Comparison of ENCODE assay signal across 12 cellular contexts in genomic region chr11:116791813-116792143, GRCh38. TPM values are rescaled to one million over a fixed set of nuclear protein-coding genes. Genes with fewer than 3 reads are reported as not detected.
DNase-seq lines count a peak whose midpoint lies in the region; ATAC-seq and TF ChIP-seq lines count a peak whose summit lies in the region.
"Had no signal": no experiment of that assay in that cellular context is flagged by ENCODE, and none has a peak within 500 bp of the region (broad histone marks: within the 10 kb centered on the region; RNA-seq: fewer than 3 reads in every experiment).

APOA5 (minus strand) TSS chr11:116791879; CDS start chr11:116791860, 19 bp downstream.

- no peaks in the 10 kb centered on the region for H3K9me3 Mint-ChIP-seq in activated naive CD8-positive, alpha-beta T cell treated with anti-CD3 and anti-CD28 coated beads, Interleukin-2, amount 10 ng/mL, durations not matched to agents 7 days and 5 days
- no peaks in the 10 kb centered on the region for H3K9me3 Mint-ChIP-seq in activated naive CD8-positive, alpha-beta T cell treated with anti-CD3 and anti-CD28 coated beads for 36 hours
- no peaks in the 10 kb centered on the region for H3K9me3 Mint-ChIP-seq in MCF 10A (ENCODE audit: unreplicated experiment)
- H3K9me3 Mint-ChIP-seq: natural killer cell had no signal

- H4K8ac ChIP-seq in mesenchymal stem cell (ENCODE audit: low read length), result peak within 1 kb of the TSS; percentile 62

- H2BK15ac ChIP-seq in mesenchymal stem cell (ENCODE audit: low read depth, poor library complexity, severe bottlenecking), result no peak within 1 kb of the TSS

- H3K4me1 ChIP-seq in mesenchymal stem cell (ENCODE audit: control insufficient read depth, insufficient read depth, low read depth, low read length) (peaks cover 15% of the 10 kb centered on the region), esophagus squamous epithelium (peaks cover 10 to 24% (median 14%) of the 10 kb centered on the region in 3 donors)

- H3K9ac ChIP-seq in mesenchymal stem cell (ENCODE audit: low read length), result peak within 1 kb of the TSS; percentile 33

- H3K36me3 ChIP-seq in mesenchymal stem cell (ENCODE audit: control insufficient read depth in 1 of 2, insufficient read depth in 2 of 2, low read depth in 1 of 2, low read length in 2 of 2) (peaks cover 0 to under 1% of the 10 kb centered on the region in 2 experiments), esophagus squamous epithelium (no peaks in the 10 kb centered on the region)

- CTCF ChIA-PET in MCF 10A (lab: Yijun Ruan, JAX), result interaction anchor here (0.5 to 9.7 kb wide), 6 partner anchors 8 to 439 kb away, joined by 3 to 124 read pairs (median 3); partner anchors contain the start of genes APOA1 and APOA4

- no peak within 1 kb of the TSS for H3K23ac ChIP-seq in mesenchymal stem cell (ENCODE audit: low read length in 2 of 2)

- peaks cover 3% of the 10 kb centered on the region for H3K79me1 ChIP-seq in mesenchymal stem cell (replicated peaks; ENCODE audit: low read length, poor library complexity, severe bottlenecking)

- H3K27ac ChIP-seq in mesenchymal stem cell (ENCODE audit: low read length, poor library complexity, severe bottlenecking), result no peak within 1 kb of the TSS
- no peak within 1 kb of the TSS for H3K27ac ChIP-seq in esophagus squamous epithelium
- H3K27ac ChIP-seq: upper lobe of left lung had no signal

- no peak within 1 kb of the TSS for H3K4me3 ChIP-seq in mesenchymal stem cell (ENCODE audit: insufficient read depth in 1 of 2, low read depth in 1 of 2, low read length in 2 of 2)
- peak within 1 kb of the TSS in 1 of 4 donors; percentile 43 for H3K4me3 ChIP-seq in esophagus squamous epithelium

- POLR2A ChIA-PET in activated naive CD8-positive, alpha-beta T cell treated with anti-CD3 and anti-CD28 coated beads, Interleukin-2, amount 10 ng/mL, durations not matched to agents 7 days and 5 days (lab: Charles Lee), result interaction anchor here (0.8 to 8.0 kb wide), 2 partner anchors 43 to 536 kb away, joined by 3 to 79 read pairs; partner anchors contain the start of gene CEP164
- POLR2A ChIA-PET in MCF 10A (lab: Yijun Ruan, JAX), result no interaction called here

- H3K27me3 ChIP-seq in mesenchymal stem cell (ENCODE audit: control insufficient read depth in 1 of 2, insufficient read depth in 1 of 2, low read length in 2 of 2), result no peaks in the 10 kb centered on the region
- peaks cover 0 to 11% (median 0%) of the 10 kb centered on the region in 4 donors for H3K27me3 ChIP-seq in esophagus squamous epithelium
- H3K27me3 ChIP-seq: upper lobe of left lung had no signal

- H2AK5ac ChIP-seq in mesenchymal stem cell (ENCODE audit: low read length, severe bottlenecking), result peak within 1 kb of the TSS; percentile 6

- TF ChIP-seq CTCF in MCF 10A (IDR thresholded peaks at IDR 0.05; ENCODE audit: unreplicated experiment) (no peak), esophagus squamous epithelium (IDR thresholded peaks at IDR 0.05) (no peak)

- peaks cover 18% of the 10 kb centered on the region for H3K4me1 Mint-ChIP-seq in activated naive CD8-positive, alpha-beta T cell treated with anti-CD3 and anti-CD28 coated beads, Interleukin-2, amount 10 ng/mL, durations not matched to agents 7 days and 5 days
- H3K4me1 Mint-ChIP-seq in activated naive CD8-positive, alpha-beta T cell treated with anti-CD3 and anti-CD28 coated beads for 36 hours, result peaks cover 17% of the 10 kb centered on the region
- H3K4me1 Mint-ChIP-seq in MCF 10A (ENCODE audit: insufficient read depth, unreplicated experiment), result peaks cover 36% of the 10 kb centered on the region

- no peak within 1 kb of the TSS for H2BK5ac ChIP-seq in mesenchymal stem cell (ENCODE audit: low read depth, low read length, poor library complexity, severe bottlenecking)

- no peak within 1 kb of the TSS for H3K18ac ChIP-seq in mesenchymal stem cell (ENCODE audit: low read depth in 1 of 2, low read length in 2 of 2)

- intact Hi-C loops in MCF 10A (cut with micrococcal nuclease), result loop anchor here (1.0 to 5.0 kb wide), 2 partner anchors 45 to 436 kb away; no protein-coding TSS in a partner anchor
- intact Hi-C loops in esophagus squamous epithelium (cut with DNase I), result no loop called here

- H4K91ac ChIP-seq in mesenchymal stem cell (ENCODE audit: low read length), result peak within 1 kb of the TSS; percentile 41

- peak within 1 kb of the TSS in 1 of 2 experiments; percentile 17 for H3K4ac ChIP-seq in mesenchymal stem cell (ENCODE audit: low read depth in 1 of 2, low read length in 2 of 2)

- 86% methylated on average over 7 of the region's 7 CpGs for WGBS in mesenchymal stem cell
- 79 to 82% methylated on average over 4 of the region's 7 CpGs for WGBS in esophagus squamous epithelium, 2 donors

- peak within 1 kb of the TSS; percentile 3 for H3K27ac Mint-ChIP-seq in activated naive CD8-positive, alpha-beta T cell treated with anti-CD3 and anti-CD28 coated beads, Interleukin-2, amount 10 ng/mL, durations not matched to agents 7 days and 5 days
- H3K27ac Mint-ChIP-seq in activated naive CD8-positive, alpha-beta T cell treated with anti-CD3 and anti-CD28 coated beads for 36 hours, result no peak within 1 kb of the TSS
- H3K27ac Mint-ChIP-seq in MCF 10A (ENCODE audit: low read depth, unreplicated experiment), result peak within 1 kb of the TSS; percentile 0

- peak within 1 kb of the TSS in 1 of 2 experiments; percentile 64 for H2BK12ac ChIP-seq in mesenchymal stem cell (ENCODE audit: low read length in 2 of 2)

- peak within 1 kb of the TSS; percentile 17 for H3K4me2 ChIP-seq in mesenchymal stem cell (ENCODE audit: low read length, poor library complexity, severe bottlenecking)

- H3K14ac ChIP-seq in mesenchymal stem cell (ENCODE audit: low read length in 2 of 2), result peak within 1 kb of the TSS in 1 of 2 experiments; percentile 5

- H3K36me3 Mint-ChIP-seq in activated naive CD8-positive, alpha-beta T cell treated with anti-CD3 and anti-CD28 coated beads, Interleukin-2, amount 10 ng/mL, durations not matched to agents 7 days and 5 days, result peaks cover 2% of the 10 kb centered on the region
- H3K36me3 Mint-ChIP-seq in activated naive CD8-positive, alpha-beta T cell treated with anti-CD3 and anti-CD28 coated beads for 36 hours, result peaks cover 5% of the 10 kb centered on the region
- H3K36me3 Mint-ChIP-seq in MCF 10A (ENCODE audit: insufficient read depth, unreplicated experiment), result peaks cover 1% of the 10 kb centered on the region
- H3K36me3 Mint-ChIP-seq: natural killer cell had no signal

- DNase-seq in activated naive CD8-positive, alpha-beta T cell treated with anti-CD3 and anti-CD28 coated beads, Interleukin-2, amount 10 ng/mL, durations not matched to agents 7 days and 5 days, result no peak
- DNase-seq in activated naive CD8-positive, alpha-beta T cell treated with anti-CD3 and anti-CD28 coated beads for 36 hours, result no peak
- DNase-seq in MCF 10A (ENCODE audit: unreplicated experiment) (no peak), mesenchymal stem cell (no peak), SKM-1 (lab: John Stamatoyannopoulos, UW; ENCODE audit: unreplicated experiment) (no peak), SHP77 treated with DMSO at 0.1 percent for 48 hours (lab: John Stamatoyannopoulos, UW) (no peak), esophagus squamous epithelium (lab: John Stamatoyannopoulos, UW) (no peak), NCI-H2107 treated with DMSO at 0.1 percent for 48 hours (lab: John Stamatoyannopoulos, UW; ENCODE audit: unreplicated experiment) (no peak)

- H3K27me3 Mint-ChIP-seq in activated naive CD8-positive, alpha-beta T cell treated with anti-CD3 and anti-CD28 coated beads, Interleukin-2, amount 10 ng/mL, durations not matched to agents 7 days and 5 days, result peaks cover 5% of the 10 kb centered on the region
- no peaks in the 10 kb centered on the region for H3K27me3 Mint-ChIP-seq in activated naive CD8-positive, alpha-beta T cell treated with anti-CD3 and anti-CD28 coated beads for 36 hours
- no peaks in the 10 kb centered on the region for H3K27me3 Mint-ChIP-seq in MCF 10A (ENCODE audit: insufficient read depth, unreplicated experiment)

- H2BK120ac ChIP-seq in mesenchymal stem cell (ENCODE audit: low read depth, low read length), result no peak within 1 kb of the TSS

- BruUV-seq in MCF 10A (replicated peaks; lab: Mats Ljungman, UMichigan), result no TSS peak

- no peaks in the 10 kb centered on the region for H3K9me3 ChIP-seq in mesenchymal stem cell (ENCODE audit: control insufficient read depth, low read length)
- no peaks in the 10 kb centered on the region for H3K9me3 ChIP-seq in esophagus squamous epithelium
- H3K9me3 ChIP-seq: upper lobe of left lung had no signal

- H3K4me3 Mint-ChIP-seq in activated naive CD8-positive, alpha-beta T cell treated with anti-CD3 and anti-CD28 coated beads, Interleukin-2, amount 10 ng/mL, durations not matched to agents 7 days and 5 days, result peak within 1 kb of the TSS; percentile 39
- H3K4me3 Mint-ChIP-seq in activated naive CD8-positive, alpha-beta T cell treated with anti-CD3 and anti-CD28 coated beads for 36 hours, result no peak within 1 kb of the TSS
- H3K4me3 Mint-ChIP-seq in MCF 10A (ENCODE audit: unreplicated experiment), result no peak within 1 kb of the TSS
- H3K4me3 Mint-ChIP-seq: natural killer cell had no signal

- no peak for TF ChIP-seq POLR2A in esophagus squamous epithelium (IDR thresholded peaks at IDR 0.05)

- H2AFZ ChIP-seq in mesenchymal stem cell (ENCODE audit: low read depth, low read length), result peak within 1 kb of the TSS; percentile 36

- ATAC-seq in activated naive CD8-positive, alpha-beta T cell treated with anti-CD3 and anti-CD28 coated beads, Interleukin-2, amount 10 ng/mL, durations not matched to agents 7 days and 5 days (ENCODE audit: low read depth), result no peak

RNA-seq across cellular contexts. Expression of gene APOA5, which starts in this region (rescaled TPM):
- total RNA-seq in activated naive CD8-positive, alpha-beta T cell treated with anti-CD3 and anti-CD28 coated beads, Interleukin-2, amount 10 ng/mL, durations not matched to agents 7 days and 5 days, result not detected
- total RNA-seq in activated naive CD8-positive, alpha-beta T cell treated with anti-CD3 and anti-CD28 coated beads for 36 hours, result not detected
- total RNA-seq in MCF 10A (2022) (not detected in 2 replicates), esophagus squamous epithelium (not detected)
- polyA plus RNA-seq in mesenchymal stem cell (2013, experiment 1 of 2), result not detected
- not detected for polyA plus RNA-seq in mesenchymal stem cell (2013, experiment 2 of 2)
- total RNA-seq: Daoy; natural killer cell; T-helper 1 cell treated with Interleukin-12 subunit alpha and Interleukin-12 subunit beta and Interleukin-4 antibody, amounts not matched to agents 30 ng/mL and 1 ng/mL, for 36 hours had no signal
